9 cellular contexts compared by ENCODE assay signal in genomic region chr2:101113441-101114267, GRCh38. TPM values are rescaled to one million over a fixed set of nuclear protein-coding genes. Genes with fewer than 3 reads are reported as not detected.
DNase-seq lines count a peak whose midpoint lies in the region; ATAC-seq, FAIRE-seq and TF ChIP-seq lines count a peak whose summit lies in the region.
"Had no signal": no experiment of that assay in that cellular context is flagged by ENCODE, and none has a peak within 500 bp of the region (broad histone marks: within the 10 kb centered on the region; RNA-seq: fewer than 3 reads in every experiment).

No MANE protein-coding gene starts in this region.

- no peaks in the 10 kb centered on the region for H3K9me3 Mint-ChIP-seq in CD8-positive, alpha-beta T cell

- no peak for TF ChIP-seq CTCF in prostate gland (IDR thresholded peaks at IDR 0.05)
- TF ChIP-seq CTCF in D721Med (IDR thresholded peaks at IDR 0.05; ENCODE audit: insufficient read depth, missing control alignments): no peak
- TF ChIP-seq CTCF in CD8-positive, alpha-beta T cell (IDR thresholded peaks at IDR 0.05): no peak

- no peak for TF ChIP-seq POLR2A in H54 (IDR thresholded peaks at IDR 0.05; ENCODE audit: low read depth, low read length)
- TF ChIP-seq POLR2A in prostate gland (IDR thresholded peaks at IDR 0.05): no peak

- CTCF ChIA-PET in CD8-positive, alpha-beta T cell (lab: Charles Lee): no interaction called here

- FAIRE-seq in H54 (lab: Jason Lieb, UNC) (peak; percentile 84), D721Med (lab: Jason Lieb, UNC) (no peak)
- FAIRE-seq: TTC549 had no signal

- no peak overlapping the region for H3K9ac ChIP-seq in endocrine pancreas (ENCODE audit: control insufficient read depth, insufficient read depth, low read length)

- peak overlapping the region; percentile 55 for H3K4me3 ChIP-seq in endocrine pancreas (ENCODE audit: control insufficient read depth, insufficient read depth, low read length)
- peak overlapping the region in 1 of 2 donors; percentile 5 for H3K4me3 ChIP-seq in prostate gland
- no peak overlapping the region for H3K4me3 ChIP-seq in CD8-positive, alpha-beta T cell (ENCODE audit: low read depth, low read length)

- H3K9me3 ChIP-seq in endocrine pancreas (ENCODE audit: control insufficient read depth, low read length): no peaks in the 10 kb centered on the region
- H3K9me3 ChIP-seq in prostate gland: no peaks in the 10 kb centered on the region
- no peaks in the 10 kb centered on the region for H3K9me3 ChIP-seq in CD8-positive, alpha-beta T cell (ENCODE audit: low read length)

- H3K4me1 ChIP-seq in endocrine pancreas (ENCODE audit: control insufficient read depth, insufficient read depth, low read length): peaks cover 28% of the 10 kb centered on the region
- H3K4me1 ChIP-seq in prostate gland (replicated peaks): peaks cover 34% of the 10 kb centered on the region
- no peaks in the 10 kb centered on the region for H3K4me1 ChIP-seq in CD8-positive, alpha-beta T cell (ENCODE audit: insufficient read depth, low read length)

- H3K36me3 ChIP-seq in endocrine pancreas (ENCODE audit: control insufficient read depth, insufficient read depth, low read length) (no peaks in the 10 kb centered on the region), prostate gland (no peaks in the 10 kb centered on the region)
- no peaks in the 10 kb centered on the region for H3K36me3 ChIP-seq in CD8-positive, alpha-beta T cell (ENCODE audit: insufficient read depth, low read length)

- 13% methylated on average over 10 of the region's 10 CpGs for WGBS in prostate gland

- H3K36me3 Mint-ChIP-seq in CD8-positive, alpha-beta T cell: no peaks in the 10 kb centered on the region

- no peaks in the 10 kb centered on the region for H3K4me1 Mint-ChIP-seq in CD8-positive, alpha-beta T cell (ENCODE audit: low read depth)

- no peak overlapping the region for H3K27ac Mint-ChIP-seq in CD8-positive, alpha-beta T cell

- intact Hi-C loops in prostate gland (cut with DNase I): no loop called here
- intact Hi-C loops in CD8-positive, alpha-beta T cell (cut with DNase I, micrococcal nuclease): no loop called here

- no peaks in the 10 kb centered on the region for H3K27me3 Mint-ChIP-seq in CD8-positive, alpha-beta T cell (ENCODE audit: low read depth)

- H3K27ac ChIP-seq in prostate gland: peak overlapping the region; percentile 49 to 80
- H3K27ac ChIP-seq in CD8-positive, alpha-beta T cell (ENCODE audit: low read depth, low read length): no peak overlapping the region

- no peak for ATAC-seq in CD8-positive, alpha-beta T cell
- no peak for ATAC-seq in GM21515 (IDR thresholded peaks at IDR 0.05; ENCODE audit: unreplicated experiment)
- ATAC-seq in stimulated activated naive CD8-positive, alpha-beta T cell treated with anti-CD3 and anti-CD28 coated beads, Interleukin-15, Interleukin-2, amounts not matched to agents 100 U/mL and 50 U/mL, for 24 hours: no peak

- POLR2A ChIA-PET in CD8-positive, alpha-beta T cell (lab: Charles Lee): interaction anchor here (1.4 kb wide), 1 partner anchor 12 kb away, joined by 3 read pairs; no protein-coding TSS in a partner anchor

- DNase-seq in H54 (ENCODE audit: insufficient read length, low spot score) (peak; percentile 55), NCI-H345 (lab: John Stamatoyannopoulos, UW) (peak; percentile 84), prostate gland (ENCODE audit: low spot score) (peak; percentile 87), D721Med (ENCODE audit: insufficient read length, low spot score) (no peak)
- no peak for DNase-seq in CD8-positive, alpha-beta T cell
- no peak for DNase-seq in stimulated activated naive CD8-positive, alpha-beta T cell treated with anti-CD3 and anti-CD28 coated beads, Interleukin-15, Interleukin-2, amounts not matched to agents 100 U/mL and 50 U/mL, for 24 hours

- no peaks in the 10 kb centered on the region for H3K27me3 ChIP-seq in endocrine pancreas (ENCODE audit: control insufficient read depth, insufficient read depth, low read length)
- no peaks in the 10 kb centered on the region for H3K27me3 ChIP-seq in prostate gland (replicated peaks; ENCODE audit: insufficient read depth)
- no peaks in the 10 kb centered on the region for H3K27me3 ChIP-seq in CD8-positive, alpha-beta T cell (ENCODE audit: insufficient read depth, low read length)

- H3K4me3 Mint-ChIP-seq in CD8-positive, alpha-beta T cell: no peak overlapping the region

RNA-seq across cellular contexts. Expression of gene TBC1D8, which starts 37.5 kb away (rescaled TPM):
- 100 to 1,000 TPM in 1 of 2 donors, 10 to 100 TPM in 1; 86.1 to 149 TPM for total RNA-seq in prostate gland
- 1 to 10 TPM in 1 of 2 experiments, under 1 TPM in 1; 0.47 to 1.1 TPM for total RNA-seq in CD8-positive, alpha-beta T cell

Comparison
In these comparisons a context has a peak if more than half of its experiments do, and no peak if none do; other contexts are left out.
1. DNase-seq: peak in H54 (single experiment), NCI-H345 (single experiment) and prostate gland (single experiment); none in D721Med (single experiment), CD8-positive, alpha-beta T cell (0 of 7) and stimulated activated naive CD8-positive, alpha-beta T cell treated with anti-CD3 and anti-CD28 coated beads, Interleukin-15, Interleukin-2, amounts not matched to agents 100 U/mL and 50 U/mL, for 24 hours (single experiment).
2. RNA of gene TBC1D8, which starts 37.5 kb away (total RNA-seq): 86.1 to 149 TPM in prostate gland; 0.47 to 1.1 TPM in CD8-positive, alpha-beta T cell; every median in the first group is over 10 times any median in the second.